Comparison of ENCODE assay signal across 1 cellular context in the genomic region with DNA sequence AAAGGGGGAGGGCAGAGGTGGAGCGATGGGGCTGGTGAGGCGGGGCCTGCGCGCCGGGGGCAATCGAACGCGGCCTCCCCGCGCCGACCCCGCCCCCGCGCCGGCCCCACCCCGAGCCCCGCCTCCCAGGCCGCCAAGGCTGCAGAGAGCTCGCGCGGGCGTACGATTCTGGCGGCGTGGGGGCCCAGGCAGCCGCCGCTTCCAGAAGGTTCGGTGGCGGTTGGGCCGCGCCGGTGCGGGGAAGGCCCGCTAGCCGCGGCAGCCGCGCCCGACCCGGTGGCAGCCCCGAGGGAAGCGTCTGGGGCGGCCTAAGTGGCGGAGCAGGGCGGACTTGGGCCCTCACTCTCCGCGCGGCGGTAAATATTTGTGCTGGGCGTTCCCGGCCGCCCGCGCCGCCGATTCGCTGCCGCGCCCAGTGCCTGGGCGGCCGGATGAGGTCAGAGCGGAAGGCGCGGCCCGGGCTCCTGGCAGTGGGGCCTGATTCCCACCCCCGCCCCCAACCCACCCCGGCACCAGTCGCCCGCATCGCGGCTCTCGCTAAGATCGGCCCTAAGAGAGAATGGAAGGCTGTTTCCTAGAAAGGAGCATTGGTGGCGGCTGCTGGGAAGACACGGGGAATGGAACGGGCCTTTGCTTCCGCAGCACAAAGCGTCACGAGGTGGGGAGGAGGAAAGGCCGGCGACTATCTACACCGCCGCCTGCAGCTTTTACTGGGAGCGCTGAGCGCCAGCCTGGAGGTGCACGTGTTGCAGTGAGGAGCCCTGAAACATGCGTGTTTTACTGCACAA.
TF ChIP-seq lines count a peak whose summit lies in the region.

A gene with protein sequence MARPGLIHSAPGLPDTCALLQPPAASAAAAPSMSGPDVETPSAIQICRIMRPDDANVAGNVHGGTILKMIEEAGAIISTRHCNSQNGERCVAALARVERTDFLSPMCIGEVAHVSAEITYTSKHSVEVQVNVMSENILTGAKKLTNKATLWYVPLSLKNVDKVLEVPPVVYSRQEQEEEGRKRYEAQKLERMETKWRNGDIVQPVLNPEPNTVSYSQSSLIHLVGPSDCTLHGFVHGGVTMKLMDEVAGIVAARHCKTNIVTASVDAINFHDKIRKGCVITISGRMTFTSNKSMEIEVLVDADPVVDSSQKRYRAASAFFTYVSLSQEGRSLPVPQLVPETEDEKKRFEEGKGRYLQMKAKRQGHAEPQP (minus strand): TSS at position 368 of the 788 bp plus-strand sequence. CDS start 368 bp downstream, outside the sequence.

TF ChIP-seq in K562, 482 proteins besides CTCF, POLR2A, EP300 and RAD21 (continued from another document and continues in another):
- TF ChIP-seq, protein P1, sequence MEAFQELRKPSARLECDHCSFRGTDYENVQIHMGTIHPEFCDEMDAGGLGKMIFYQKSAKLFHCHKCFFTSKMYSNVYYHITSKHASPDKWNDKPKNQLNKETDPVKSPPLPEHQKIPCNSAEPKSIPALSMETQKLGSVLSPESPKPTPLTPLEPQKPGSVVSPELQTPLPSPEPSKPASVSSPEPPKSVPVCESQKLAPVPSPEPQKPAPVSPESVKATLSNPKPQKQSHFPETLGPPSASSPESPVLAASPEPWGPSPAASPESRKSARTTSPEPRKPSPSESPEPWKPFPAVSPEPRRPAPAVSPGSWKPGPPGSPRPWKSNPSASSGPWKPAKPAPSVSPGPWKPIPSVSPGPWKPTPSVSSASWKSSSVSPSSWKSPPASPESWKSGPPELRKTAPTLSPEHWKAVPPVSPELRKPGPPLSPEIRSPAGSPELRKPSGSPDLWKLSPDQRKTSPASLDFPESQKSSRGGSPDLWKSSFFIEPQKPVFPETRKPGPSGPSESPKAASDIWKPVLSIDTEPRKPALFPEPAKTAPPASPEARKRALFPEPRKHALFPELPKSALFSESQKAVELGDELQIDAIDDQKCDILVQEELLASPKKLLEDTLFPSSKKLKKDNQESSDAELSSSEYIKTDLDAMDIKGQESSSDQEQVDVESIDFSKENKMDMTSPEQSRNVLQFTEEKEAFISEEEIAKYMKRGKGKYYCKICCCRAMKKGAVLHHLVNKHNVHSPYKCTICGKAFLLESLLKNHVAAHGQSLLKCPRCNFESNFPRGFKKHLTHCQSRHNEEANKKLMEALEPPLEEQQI (IDR thresholded peaks at IDR 0.05) = no peak
- TF ChIP-seq TGIF2 (CRISPR knock-in tag; IDR thresholded peaks at IDR 0.05) (peak; percentile 38; the same call in 1 of the 2 replicates), HOXB6 (CRISPR knock-in tag; IDR thresholded peaks at IDR 0.05; ENCODE audit: borderline replicate concordance) (no peak), ZBTB1 (CRISPR knock-in tag; IDR thresholded peaks at IDR 0.05; ENCODE audit: borderline replicate concordance, low read depth) (peak; percentile 82; the same call in 1 of the 2 replicates), FOXK1 (CRISPR knock-in tag; IDR thresholded peaks at IDR 0.05; ENCODE audit: borderline replicate concordance) (no peak), ZNF766 (CRISPR knock-in tag; conservative IDR thresholded peaks at IDR 0.05) (peak; percentile 77), MAFF (IDR thresholded peaks at IDR 0.05; ENCODE audit: low read length) (no peak), FOXK2 (conservative IDR thresholded peaks at IDR 0.05 in 1 of 2, IDR thresholded peaks at IDR 0.05 in 1 of 2; ENCODE audit: low read depth in 2 of 2) (peak; percentile 86 to 92), ASH1L (IDR thresholded peaks at IDR 0.05; ENCODE audit: borderline replicate concordance, low read depth, partially characterized antibody) (no peak), RFX5 (IDR thresholded peaks at IDR 0.05; ENCODE audit: low read depth, low read length) (no peak), HNRNPL (IDR thresholded peaks at IDR 0.05; ENCODE audit: low read depth, low read length) (peak; percentile 74; the same call in 1 of the 2 replicates), TBP (optimal IDR thresholded peaks at IDR 0.05; ENCODE audit: low read depth, low read length) (peak; percentile 39), SETDB1 (IDR thresholded peaks at IDR 0.05; ENCODE audit: low read length) (no peak), ZNF311 (CRISPR knock-in tag; IDR thresholded peaks at IDR 0.05) (no peak), SMAD3 (CRISPR knock-in tag; conservative IDR thresholded peaks at IDR 0.05) (no peak), SLC30A9 (CRISPR knock-in tag; IDR thresholded peaks at IDR 0.05) (no peak), SRF (CRISPR knock-in tag; IDR thresholded peaks at IDR 0.05) (peak in 1 of 2 experiments; percentile 8; a peak in 1 of 4 replicates), ZNF75A (CRISPR knock-in tag; IDR thresholded peaks at IDR 0.05) (no peak), KAT8 (IDR thresholded peaks at IDR 0.05; ENCODE audit: low read depth) (no peak), RB1 (IDR thresholded peaks at IDR 0.05; ENCODE audit: low read depth) (peak; percentile 97), ZNF12 (CRISPR knock-in tag; IDR thresholded peaks at IDR 0.05) (peak; percentile 52), ZFPM2 (CRISPR knock-in tag; IDR thresholded peaks at IDR 0.05) (no peak), ARNT (IDR thresholded peaks at IDR 0.05) (no peak; a peak in 1 of 4 replicates), NR2C2 (CRISPR knock-in tag; IDR thresholded peaks at IDR 0.05) (peak; percentile 12; the same call in 1 of the 2 replicates), NR2C2 (tag; IDR thresholded peaks at IDR 0.05) (peak; percentile 68; the same call in 1 of the 2 replicates)
- TF ChIP-seq, protein P2, sequence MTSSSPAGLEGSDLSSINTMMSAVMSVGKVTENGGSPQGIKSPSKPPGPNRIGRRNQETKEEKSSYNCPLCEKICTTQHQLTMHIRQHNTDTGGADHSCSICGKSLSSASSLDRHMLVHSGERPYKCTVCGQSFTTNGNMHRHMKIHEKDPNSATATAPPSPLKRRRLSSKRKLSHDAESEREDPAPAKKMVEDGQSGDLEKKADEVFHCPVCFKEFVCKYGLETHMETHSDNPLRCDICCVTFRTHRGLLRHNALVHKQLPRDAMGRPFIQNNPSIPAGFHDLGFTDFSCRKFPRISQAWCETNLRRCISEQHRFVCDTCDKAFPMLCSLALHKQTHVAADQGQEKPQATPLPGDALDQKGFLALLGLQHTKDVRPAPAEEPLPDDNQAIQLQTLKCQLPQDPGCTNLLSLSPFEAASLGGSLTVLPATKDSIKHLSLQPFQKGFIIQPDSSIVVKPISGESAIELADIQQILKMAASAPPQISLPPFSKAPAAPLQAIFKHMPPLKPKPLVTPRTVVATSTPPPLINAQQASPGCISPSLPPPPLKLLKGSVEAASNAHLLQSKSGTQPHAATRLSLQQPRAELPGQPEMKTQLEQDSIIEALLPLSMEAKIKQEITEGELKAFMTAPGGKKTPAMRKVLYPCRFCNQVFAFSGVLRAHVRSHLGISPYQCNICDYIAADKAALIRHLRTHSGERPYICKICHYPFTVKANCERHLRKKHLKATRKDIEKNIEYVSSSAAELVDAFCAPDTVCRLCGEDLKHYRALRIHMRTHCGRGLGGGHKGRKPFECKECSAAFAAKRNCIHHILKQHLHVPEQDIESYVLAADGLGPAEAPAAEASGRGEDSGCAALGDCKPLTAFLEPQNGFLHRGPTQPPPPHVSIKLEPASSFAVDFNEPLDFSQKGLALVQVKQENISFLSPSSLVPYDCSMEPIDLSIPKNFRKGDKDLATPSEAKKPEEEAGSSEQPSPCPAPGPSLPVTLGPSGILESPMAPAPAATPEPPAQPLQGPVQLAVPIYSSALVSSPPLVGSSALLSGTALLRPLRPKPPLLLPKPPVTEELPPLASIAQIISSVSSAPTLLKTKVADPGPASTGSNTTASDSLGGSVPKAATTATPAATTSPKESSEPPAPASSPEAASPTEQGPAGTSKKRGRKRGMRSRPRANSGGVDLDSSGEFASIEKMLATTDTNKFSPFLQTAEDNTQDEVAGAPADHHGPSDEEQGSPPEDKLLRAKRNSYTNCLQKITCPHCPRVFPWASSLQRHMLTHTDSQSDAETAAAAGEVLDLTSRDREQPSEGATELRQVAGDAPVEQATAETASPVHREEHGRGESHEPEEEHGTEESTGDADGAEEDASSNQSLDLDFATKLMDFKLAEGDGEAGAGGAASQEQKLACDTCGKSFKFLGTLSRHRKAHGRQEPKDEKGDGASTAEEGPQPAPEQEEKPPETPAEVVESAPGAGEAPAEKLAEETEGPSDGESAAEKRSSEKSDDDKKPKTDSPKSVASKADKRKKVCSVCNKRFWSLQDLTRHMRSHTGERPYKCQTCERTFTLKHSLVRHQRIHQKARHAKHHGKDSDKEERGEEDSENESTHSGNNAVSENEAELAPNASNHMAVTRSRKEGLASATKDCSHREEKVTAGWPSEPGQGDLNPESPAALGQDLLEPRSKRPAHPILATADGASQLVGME (CRISPR knock-in tag; IDR thresholded peaks at IDR 0.05) = peak; percentile 51; the same call in 1 of the 2 replicates
- TF ChIP-seq, protein P3, sequence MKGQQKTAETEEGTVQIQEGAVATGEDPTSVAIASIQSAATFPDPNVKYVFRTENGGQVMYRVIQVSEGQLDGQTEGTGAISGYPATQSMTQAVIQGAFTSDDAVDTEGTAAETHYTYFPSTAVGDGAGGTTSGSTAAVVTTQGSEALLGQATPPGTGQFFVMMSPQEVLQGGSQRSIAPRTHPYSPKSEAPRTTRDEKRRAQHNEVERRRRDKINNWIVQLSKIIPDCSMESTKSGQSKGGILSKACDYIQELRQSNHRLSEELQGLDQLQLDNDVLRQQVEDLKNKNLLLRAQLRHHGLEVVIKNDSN (CRISPR knock-in tag; IDR thresholded peaks at IDR 0.05) = peak; percentile 90
- TF ChIP-seq, protein P4, sequence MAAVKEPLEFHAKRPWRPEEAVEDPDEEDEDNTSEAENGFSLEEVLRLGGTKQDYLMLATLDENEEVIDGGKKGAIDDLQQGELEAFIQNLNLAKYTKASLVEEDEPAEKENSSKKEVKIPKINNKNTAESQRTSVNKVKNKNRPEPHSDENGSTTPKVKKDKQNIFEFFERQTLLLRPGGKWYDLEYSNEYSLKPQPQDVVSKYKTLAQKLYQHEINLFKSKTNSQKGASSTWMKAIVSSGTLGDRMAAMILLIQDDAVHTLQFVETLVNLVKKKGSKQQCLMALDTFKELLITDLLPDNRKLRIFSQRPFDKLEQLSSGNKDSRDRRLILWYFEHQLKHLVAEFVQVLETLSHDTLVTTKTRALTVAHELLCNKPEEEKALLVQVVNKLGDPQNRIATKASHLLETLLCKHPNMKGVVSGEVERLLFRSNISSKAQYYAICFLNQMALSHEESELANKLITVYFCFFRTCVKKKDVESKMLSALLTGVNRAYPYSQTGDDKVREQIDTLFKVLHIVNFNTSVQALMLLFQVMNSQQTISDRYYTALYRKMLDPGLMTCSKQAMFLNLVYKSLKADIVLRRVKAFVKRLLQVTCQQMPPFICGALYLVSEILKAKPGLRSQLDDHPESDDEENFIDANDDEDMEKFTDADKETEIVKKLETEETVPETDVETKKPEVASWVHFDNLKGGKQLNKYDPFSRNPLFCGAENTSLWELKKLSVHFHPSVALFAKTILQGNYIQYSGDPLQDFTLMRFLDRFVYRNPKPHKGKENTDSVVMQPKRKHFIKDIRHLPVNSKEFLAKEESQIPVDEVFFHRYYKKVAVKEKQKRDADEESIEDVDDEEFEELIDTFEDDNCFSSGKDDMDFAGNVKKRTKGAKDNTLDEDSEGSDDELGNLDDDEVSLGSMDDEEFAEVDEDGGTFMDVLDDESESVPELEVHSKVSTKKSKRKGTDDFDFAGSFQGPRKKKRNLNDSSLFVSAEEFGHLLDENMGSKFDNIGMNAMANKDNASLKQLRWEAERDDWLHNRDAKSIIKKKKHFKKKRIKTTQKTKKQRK (IDR thresholded peaks at IDR 0.05; ENCODE audit: borderline replicate concordance, low read depth, low read length) = no peak
- TF ChIP-seq, protein P5, sequence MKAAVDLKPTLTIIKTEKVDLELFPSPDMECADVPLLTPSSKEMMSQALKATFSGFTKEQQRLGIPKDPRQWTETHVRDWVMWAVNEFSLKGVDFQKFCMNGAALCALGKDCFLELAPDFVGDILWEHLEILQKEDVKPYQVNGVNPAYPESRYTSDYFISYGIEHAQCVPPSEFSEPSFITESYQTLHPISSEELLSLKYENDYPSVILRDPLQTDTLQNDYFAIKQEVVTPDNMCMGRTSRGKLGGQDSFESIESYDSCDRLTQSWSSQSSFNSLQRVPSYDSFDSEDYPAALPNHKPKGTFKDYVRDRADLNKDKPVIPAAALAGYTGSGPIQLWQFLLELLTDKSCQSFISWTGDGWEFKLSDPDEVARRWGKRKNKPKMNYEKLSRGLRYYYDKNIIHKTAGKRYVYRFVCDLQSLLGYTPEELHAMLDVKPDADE (conservative IDR thresholded peaks at IDR 0.05; ENCODE audit: control insufficient read depth, low read depth, low read length) = peak; percentile 50; the same call in 1 of the 2 replicates
- TF ChIP-seq, protein P6, sequence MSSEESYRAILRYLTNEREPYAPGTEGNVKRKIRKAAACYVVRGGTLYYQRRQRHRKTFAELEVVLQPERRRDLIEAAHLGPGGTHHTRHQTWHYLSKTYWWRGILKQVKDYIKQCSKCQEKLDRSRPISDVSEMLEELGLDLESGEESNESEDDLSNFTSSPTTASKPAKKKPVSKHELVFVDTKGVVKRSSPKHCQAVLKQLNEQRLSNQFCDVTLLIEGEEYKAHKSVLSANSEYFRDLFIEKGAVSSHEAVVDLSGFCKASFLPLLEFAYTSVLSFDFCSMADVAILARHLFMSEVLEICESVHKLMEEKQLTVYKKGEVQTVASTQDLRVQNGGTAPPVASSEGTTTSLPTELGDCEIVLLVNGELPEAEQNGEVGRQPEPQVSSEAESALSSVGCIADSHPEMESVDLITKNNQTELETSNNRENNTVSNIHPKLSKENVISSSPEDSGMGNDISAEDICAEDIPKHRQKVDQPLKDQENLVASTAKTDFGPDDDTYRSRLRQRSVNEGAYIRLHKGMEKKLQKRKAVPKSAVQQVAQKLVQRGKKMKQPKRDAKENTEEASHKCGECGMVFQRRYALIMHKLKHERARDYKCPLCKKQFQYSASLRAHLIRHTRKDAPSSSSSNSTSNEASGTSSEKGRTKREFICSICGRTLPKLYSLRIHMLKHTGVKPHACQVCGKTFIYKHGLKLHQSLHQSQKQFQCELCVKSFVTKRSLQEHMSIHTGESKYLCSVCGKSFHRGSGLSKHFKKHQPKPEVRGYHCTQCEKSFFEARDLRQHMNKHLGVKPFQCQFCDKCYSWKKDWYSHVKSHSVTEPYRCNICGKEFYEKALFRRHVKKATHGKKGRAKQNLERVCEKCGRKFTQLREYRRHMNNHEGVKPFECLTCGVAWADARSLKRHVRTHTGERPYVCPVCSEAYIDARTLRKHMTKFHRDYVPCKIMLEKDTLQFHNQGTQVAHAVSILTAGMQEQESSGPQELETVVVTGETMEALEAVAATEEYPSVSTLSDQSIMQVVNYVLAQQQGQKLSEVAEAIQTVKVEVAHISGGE (CRISPR knock-in tag; IDR thresholded peaks at IDR 0.05) = peak in 1 of 3 experiments; percentile 74; a peak in 2 of 6 replicates
- TF ChIP-seq, protein P7, sequence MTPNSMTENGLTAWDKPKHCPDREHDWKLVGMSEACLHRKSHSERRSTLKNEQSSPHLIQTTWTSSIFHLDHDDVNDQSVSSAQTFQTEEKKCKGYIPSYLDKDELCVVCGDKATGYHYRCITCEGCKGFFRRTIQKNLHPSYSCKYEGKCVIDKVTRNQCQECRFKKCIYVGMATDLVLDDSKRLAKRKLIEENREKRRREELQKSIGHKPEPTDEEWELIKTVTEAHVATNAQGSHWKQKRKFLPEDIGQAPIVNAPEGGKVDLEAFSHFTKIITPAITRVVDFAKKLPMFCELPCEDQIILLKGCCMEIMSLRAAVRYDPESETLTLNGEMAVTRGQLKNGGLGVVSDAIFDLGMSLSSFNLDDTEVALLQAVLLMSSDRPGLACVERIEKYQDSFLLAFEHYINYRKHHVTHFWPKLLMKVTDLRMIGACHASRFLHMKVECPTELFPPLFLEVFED (CRISPR knock-in tag; conservative IDR thresholded peaks at IDR 0.05) = no peak
